In genomic region chr10:70537398-70538194, GRCh38 we compare ENCODE assay signal across 8 cellular contexts. TPM values are rescaled to one million over a fixed set of nuclear protein-coding genes. Genes with fewer than 3 reads are reported as not detected.
A peak's percentile ranks its signal among the peaks of the same experiment; 100 is the strongest.
DNase-seq lines count a peak whose midpoint lies in the region; ATAC-seq and FAIRE-seq lines count a peak whose summit lies in the region.

No MANE protein-coding gene starts in this region.

- no peak overlapping the region for H2BK5ac ChIP-seq in mesendoderm (ENCODE audit: low read length)

- H2BK120ac ChIP-seq in mesendoderm (ENCODE audit: low read depth, low read length): no peak overlapping the region

- H3K18ac ChIP-seq in mesendoderm (ENCODE audit: low read length): no peak overlapping the region

- no peak overlapping the region for H3K4me2 ChIP-seq in mesendoderm (ENCODE audit: low read length)

- no peaks in the 10 kb centered on the region for H3K79me2 ChIP-seq in mesendoderm (ENCODE audit: control insufficient read depth, insufficient read depth, low read length)

- peaks cover 2% of the 10 kb centered on the region for H3K4me1 Mint-ChIP-seq in activated naive CD8-positive, alpha-beta T cell treated with anti-CD3 and anti-CD28 coated beads, Interleukin-2, amount 10 ng/mL, durations not matched to agents 7 days and 5 days
- no peaks in the 10 kb centered on the region for H3K4me1 Mint-ChIP-seq in activated T-helper 2 cell treated with anti-CD3 and anti-CD28 coated beads, Interferon-gamma antibody, Interleukin-2, Interleukin-4, amounts not matched to agents 10 μg/mL and 5 μg/mL and 100 μg/mL, durations not matched to agents 14 hours and 24 hours and 36 hours (ENCODE audit: low read depth)

- no peak overlapping the region for H3K23ac ChIP-seq in mesendoderm (ENCODE audit: low read length)

- H3K4me1 ChIP-seq in mesendoderm (ENCODE audit: control insufficient read depth, low read depth, low read length): peaks cover 6% of the 10 kb centered on the region

- no peak overlapping the region for H3K27ac Mint-ChIP-seq in activated naive CD8-positive, alpha-beta T cell treated with anti-CD3 and anti-CD28 coated beads, Interleukin-2, amount 10 ng/mL, durations not matched to agents 7 days and 5 days
- no peak overlapping the region for H3K27ac Mint-ChIP-seq in activated T-helper 2 cell treated with anti-CD3 and anti-CD28 coated beads, Interferon-gamma antibody, Interleukin-2, Interleukin-4, amounts not matched to agents 10 μg/mL and 5 μg/mL and 100 μg/mL, durations not matched to agents 14 hours and 24 hours and 36 hours

- H4K5ac ChIP-seq in mesendoderm (ENCODE audit: low read length): no peak overlapping the region

- H3K9ac ChIP-seq in mesendoderm (ENCODE audit: low read length): no peak overlapping the region

- intact Hi-C loops in activated T-helper 2 cell treated with anti-CD3 and anti-CD28 coated beads, Interferon-gamma antibody, Interleukin-2, Interleukin-4, amounts not matched to agents 10 μg/mL and 5 μg/mL and 100 μg/mL, durations not matched to agents 14 hours and 24 hours and 36 hours (cut with micrococcal nuclease): no loop called here

- H3K4me3 ChIP-seq in mesendoderm (ENCODE audit: low read length): no peak overlapping the region

- no peaks in the 10 kb centered on the region for H3K9me3 Mint-ChIP-seq in activated naive CD8-positive, alpha-beta T cell treated with anti-CD3 and anti-CD28 coated beads, Interleukin-2, amount 10 ng/mL, durations not matched to agents 7 days and 5 days
- no peaks in the 10 kb centered on the region for H3K9me3 Mint-ChIP-seq in activated T-helper 2 cell treated with anti-CD3 and anti-CD28 coated beads, Interferon-gamma antibody, Interleukin-2, Interleukin-4, amounts not matched to agents 10 μg/mL and 5 μg/mL and 100 μg/mL, durations not matched to agents 14 hours and 24 hours and 36 hours

- no peak overlapping the region for H3K4me3 Mint-ChIP-seq in activated naive CD8-positive, alpha-beta T cell treated with anti-CD3 and anti-CD28 coated beads, Interleukin-2, amount 10 ng/mL, durations not matched to agents 7 days and 5 days
- H3K4me3 Mint-ChIP-seq in activated T-helper 2 cell treated with anti-CD3 and anti-CD28 coated beads, Interferon-gamma antibody, Interleukin-2, Interleukin-4, amounts not matched to agents 10 μg/mL and 5 μg/mL and 100 μg/mL, durations not matched to agents 14 hours and 24 hours and 36 hours (ENCODE audit: low read depth): no peak overlapping the region

- peak; percentile 23 for FAIRE-seq in HTR-8/SVneo (lab: Jason Lieb, UNC)

- H3K27ac ChIP-seq in mesendoderm (ENCODE audit: low read depth, low read length): no peak overlapping the region

- POLR2A ChIA-PET in activated naive CD8-positive, alpha-beta T cell treated with anti-CD3 and anti-CD28 coated beads, Interleukin-2, amount 10 ng/mL, durations not matched to agents 7 days and 5 days (lab: Charles Lee): no interaction called here

- DNase-seq in D341Med (ENCODE audit: low spot score): peak; percentile 42
- no peak for DNase-seq in HTR-8/SVneo (ENCODE audit: insufficient read length, low spot score)
- peak; percentile 50 for DNase-seq in activated naive CD8-positive, alpha-beta T cell treated with anti-CD3 and anti-CD28 coated beads, Interleukin-2, amount 10 ng/mL, durations not matched to agents 7 days and 5 days
- peak; percentile 79 for DNase-seq in mesendoderm
- DNase-seq in activated T-helper 2 cell treated with anti-CD3 and anti-CD28 coated beads, Interferon-gamma antibody, Interleukin-2, Interleukin-4, amounts not matched to agents 10 μg/mL and 5 μg/mL and 100 μg/mL, durations not matched to agents 14 hours and 24 hours and 36 hours (ENCODE audit: low spot score): no peak
- no peak for DNase-seq in GDM1 (lab: John Stamatoyannopoulos, UW)
- no peak for DNase-seq in activated CD4-positive, CD25-positive, alpha-beta regulatory T cell (lab: John Stamatoyannopoulos, UW)
- no peak for DNase-seq in NCI-H1092 (lab: John Stamatoyannopoulos, UW)

- no peaks in the 10 kb centered on the region for H3K79me1 ChIP-seq in mesendoderm (ENCODE audit: low read length)

- H3K27me3 Mint-ChIP-seq in activated naive CD8-positive, alpha-beta T cell treated with anti-CD3 and anti-CD28 coated beads, Interleukin-2, amount 10 ng/mL, durations not matched to agents 7 days and 5 days: peaks cover 4% of the 10 kb centered on the region
- no peaks in the 10 kb centered on the region for H3K27me3 Mint-ChIP-seq in activated T-helper 2 cell treated with anti-CD3 and anti-CD28 coated beads, Interferon-gamma antibody, Interleukin-2, Interleukin-4, amounts not matched to agents 10 μg/mL and 5 μg/mL and 100 μg/mL, durations not matched to agents 14 hours and 24 hours and 36 hours (ENCODE audit: low read depth)

- H2BK15ac ChIP-seq in mesendoderm (replicated peaks; ENCODE audit: low read depth): no peak overlapping the region

- no CpG with 5 or more reads among the region's 15 CpGs for WGBS in mesendoderm (ENCODE audit: extremely low coverage, insufficient coverage, low lambda C conversion rate)

- no peak overlapping the region for H4K8ac ChIP-seq in mesendoderm (ENCODE audit: low read depth, low read length)

- H3K36me3 ChIP-seq in mesendoderm (ENCODE audit: control insufficient read depth, insufficient read depth, low read length): no peaks in the 10 kb centered on the region

- H3K36me3 Mint-ChIP-seq in activated naive CD8-positive, alpha-beta T cell treated with anti-CD3 and anti-CD28 coated beads, Interleukin-2, amount 10 ng/mL, durations not matched to agents 7 days and 5 days: no peaks in the 10 kb centered on the region
- no peaks in the 10 kb centered on the region for H3K36me3 Mint-ChIP-seq in activated T-helper 2 cell treated with anti-CD3 and anti-CD28 coated beads, Interferon-gamma antibody, Interleukin-2, Interleukin-4, amounts not matched to agents 10 μg/mL and 5 μg/mL and 100 μg/mL, durations not matched to agents 14 hours and 24 hours and 36 hours (ENCODE audit: low read depth)

- H3K4ac ChIP-seq in mesendoderm (ENCODE audit: low read depth, low read length): no peak overlapping the region

- no peak for ATAC-seq in activated naive CD8-positive, alpha-beta T cell treated with anti-CD3 and anti-CD28 coated beads, Interleukin-2, amount 10 ng/mL, durations not matched to agents 7 days and 5 days (ENCODE audit: low read depth)

- peak overlapping the region; percentile 34 for H3K56ac ChIP-seq in mesendoderm (ENCODE audit: low read length)

- no peak overlapping the region for H2AK5ac ChIP-seq in mesendoderm (ENCODE audit: low read length)

- H3K27me3 ChIP-seq in mesendoderm (ENCODE audit: insufficient read depth, low read length, poor library complexity): no peaks in the 10 kb centered on the region

RNA-seq across cellular contexts. Expression of gene PALD1, which starts 59.0 kb away (rescaled TPM):
- 1 to 10 TPM; 1.1 to 1.4 TPM for total RNA-seq in activated naive CD8-positive, alpha-beta T cell treated with anti-CD3 and anti-CD28 coated beads, Interleukin-2, amount 10 ng/mL, durations not matched to agents 7 days and 5 days
- polyA plus RNA-seq in mesendoderm (2013, experiment 1 of 2): 14.2 TPM
- polyA plus RNA-seq in mesendoderm (2013, experiment 2 of 2): 14.9 TPM
- total RNA-seq in activated T-helper 2 cell treated with anti-CD3 and anti-CD28 coated beads, Interferon-gamma antibody, Interleukin-2, Interleukin-4, amounts not matched to agents 10 μg/mL and 5 μg/mL and 100 μg/mL, durations not matched to agents 14 hours and 24 hours and 36 hours: 2.1 and 2.3 TPM in 2 replicates

Comparison
In these comparisons a context has a peak if more than half of its experiments do, and no peak if none do; other contexts are left out.
1. DNase-seq: peak in D341Med (single experiment), activated naive CD8-positive, alpha-beta T cell treated with anti-CD3 and anti-CD28 coated beads, Interleukin-2, amount 10 ng/mL, durations not matched to agents 7 days and 5 days (single experiment) and mesendoderm (single experiment); none in HTR-8/SVneo (single experiment), activated T-helper 2 cell treated with anti-CD3 and anti-CD28 coated beads, Interferon-gamma antibody, Interleukin-2, Interleukin-4, amounts not matched to agents 10 μg/mL and 5 μg/mL and 100 μg/mL, durations not matched to agents 14 hours and 24 hours and 36 hours (single experiment), GDM1 (single experiment), activated CD4-positive, CD25-positive, alpha-beta regulatory T cell (0 of 4) and NCI-H1092 (single experiment).